ENCODE assay signal across 9 cellular contexts in genomic region chr17:5413682-5414081, GRCh38. TPM values are rescaled to one million over a fixed set of nuclear protein-coding genes. Genes with fewer than 3 reads are reported as not detected.
DNase-seq lines count a peak whose midpoint lies in the region; ATAC-seq and TF ChIP-seq lines count a peak whose summit lies in the region.
"Had no signal": no experiment of that assay in that cellular context is flagged by ENCODE, and none has a peak within 500 bp of the region (broad histone marks: within the 10 kb centered on the region; RNA-seq: fewer than 3 reads in every experiment).

No MANE protein-coding gene starts in this region.

- intact Hi-C loops in gastrocnemius medialis (cut with DNase I; ENCODE audit: low total_unique reads), result no loop called here

- no peak for TF ChIP-seq CTCF in endodermal cell (conservative IDR thresholded peaks at IDR 0.05)
- TF ChIP-seq CTCF in gastrocnemius medialis (IDR thresholded peaks at IDR 0.05 in 4 of 5, conservative IDR thresholded peaks at IDR 0.05 in 1 of 5), result no peak
- TF ChIP-seq CTCF in progenitor cell of endocrine pancreas (IDR thresholded peaks at IDR 0.05; ENCODE audit: unreplicated experiment), result no peak

- peaks cover 41% of the 10 kb centered on the region for H3K36me3 Mint-ChIP-seq in endodermal cell (ENCODE audit: low read depth)
- peaks cover 21% of the 10 kb centered on the region for H3K36me3 Mint-ChIP-seq in progenitor cell of endocrine pancreas (ENCODE audit: insufficient read depth)
- H3K36me3 Mint-ChIP-seq in activated CD8-positive, alpha-beta memory T cell treated with anti-CD3 and anti-CD28 coated beads, Interleukin-2, amount 10 ng/mL, durations not matched to agents 7 days and 5 days, result peaks cover 53% of the 10 kb centered on the region

- CTCF ChIA-PET in activated CD8-positive, alpha-beta memory T cell treated with anti-CD3 and anti-CD28 coated beads, Interleukin-2, amount 10 ng/mL, durations not matched to agents 7 days and 5 days (lab: Charles Lee), result interaction anchor here (0.9 to 1.1 kb wide), 2 partner anchors 10 to 25 kb away, joined by 4 to 6 read pairs; partner anchors contain the start of gene C1QBP

- H3K4me3 Mint-ChIP-seq in endodermal cell, result no peak overlapping the region
- H3K4me3 Mint-ChIP-seq in progenitor cell of endocrine pancreas (ENCODE audit: low read depth), result no peak overlapping the region
- H3K4me3 Mint-ChIP-seq in activated CD8-positive, alpha-beta memory T cell treated with anti-CD3 and anti-CD28 coated beads, Interleukin-2, amount 10 ng/mL, durations not matched to agents 7 days and 5 days, result no peak overlapping the region

- H3K9ac ChIP-seq in endodermal cell (ENCODE audit: extremely low read depth, low read length, poor library complexity, severe bottlenecking), result no peak overlapping the region

- peak; percentile 96 to 97 for ATAC-seq in gastrocnemius medialis
- no peak for ATAC-seq in activated CD8-positive, alpha-beta memory T cell treated with anti-CD3 and anti-CD28 coated beads, Interleukin-2, amount 10 ng/mL, durations not matched to agents 7 days and 5 days
- no peak for ATAC-seq in GM21825 (IDR thresholded peaks at IDR 0.05; ENCODE audit: unreplicated experiment)

- in situ Hi-C loops in gastrocnemius medialis (cut with MboI; ENCODE audit: low sequenced_read_pairs in 4 of 4), result no loop called here

- H3K27me3 Mint-ChIP-seq in endodermal cell (ENCODE audit: insufficient read depth) (no peaks in the 10 kb centered on the region), progenitor cell of endocrine pancreas (no peaks in the 10 kb centered on the region)
- no peaks in the 10 kb centered on the region for H3K27me3 Mint-ChIP-seq in activated CD8-positive, alpha-beta memory T cell treated with anti-CD3 and anti-CD28 coated beads, Interleukin-2, amount 10 ng/mL, durations not matched to agents 7 days and 5 days

- H3K27me3 ChIP-seq in endodermal cell (ENCODE audit: control insufficient read depth, insufficient read depth, low read length, poor library complexity, severe bottlenecking), result no peaks in the 10 kb centered on the region
- no peaks in the 10 kb centered on the region for H3K27me3 ChIP-seq in gastrocnemius medialis

- H3K4me3 ChIP-seq in endodermal cell (ENCODE audit: low read length) (no peak overlapping the region), gastrocnemius medialis (no peak overlapping the region)

- TF ChIP-seq POLR2A in gastrocnemius medialis (IDR thresholded peaks at IDR 0.05), result no peak

- H3K4me1 ChIP-seq in endodermal cell (ENCODE audit: control insufficient read depth, insufficient read depth, low read length) (no peaks in the 10 kb centered on the region), gastrocnemius medialis (peaks cover 24 to 50% of the 10 kb centered on the region in 2 donors)

- H3K27ac Mint-ChIP-seq in endodermal cell, result peak overlapping the region; percentile 44
- H3K27ac Mint-ChIP-seq in progenitor cell of endocrine pancreas, result no peak overlapping the region
- no peak overlapping the region for H3K27ac Mint-ChIP-seq in activated CD8-positive, alpha-beta memory T cell treated with anti-CD3 and anti-CD28 coated beads, Interleukin-2, amount 10 ng/mL, durations not matched to agents 7 days and 5 days

- H3K9me3 ChIP-seq in endodermal cell (ENCODE audit: control insufficient read depth, low read length) (no peaks in the 10 kb centered on the region), gastrocnemius medialis (no peaks in the 10 kb centered on the region)

- DNase-seq in ELR (ENCODE audit: low read depth) (peak; percentile 93), NOMO-1 treated with DMSO at 0.1 percent for 48 hours (lab: John Stamatoyannopoulos, UW; ENCODE audit: unreplicated experiment) (peak; percentile 88), endodermal cell (no peak), gastrocnemius medialis (no peak), progenitor cell of endocrine pancreas (ENCODE audit: low spot score, unreplicated experiment) (no peak), NCI-H2107 (lab: John Stamatoyannopoulos, UW) (no peak)
- DNase-seq in activated CD8-positive, alpha-beta memory T cell treated with anti-CD3 and anti-CD28 coated beads, Interleukin-2, amount 10 ng/mL, durations not matched to agents 7 days and 5 days, result no peak
- DNase-seq: NCI-H2171 treated with DMSO at 0.1 percent for 48 hours had no signal

- H3K27ac ChIP-seq in endodermal cell (ENCODE audit: low read depth, low read length) (no peak overlapping the region), gastrocnemius medialis (peak overlapping the region; percentile 80 to 83 (median 82))

- H3K36me3 ChIP-seq in endodermal cell (ENCODE audit: control insufficient read depth, insufficient read depth, low read length) (peaks cover 70% of the 10 kb centered on the region), gastrocnemius medialis (peaks cover 0 to 53% of the 10 kb centered on the region in 2 donors)

- 91 to 93% methylated on average over 4 of the region's 4 CpGs for WGBS in endodermal cell (ENCODE audit: insufficient coverage in 1 of 2, insufficient read length in 1 of 2), 2 experiments

- no peaks in the 10 kb centered on the region for H3K9me3 Mint-ChIP-seq in endodermal cell
- H3K9me3 Mint-ChIP-seq in progenitor cell of endocrine pancreas (ENCODE audit: low read depth), result no peaks in the 10 kb centered on the region
- no peaks in the 10 kb centered on the region for H3K9me3 Mint-ChIP-seq in activated CD8-positive, alpha-beta memory T cell treated with anti-CD3 and anti-CD28 coated beads, Interleukin-2, amount 10 ng/mL, durations not matched to agents 7 days and 5 days (ENCODE audit: low read depth)

- peaks cover 4% of the 10 kb centered on the region for H3K4me1 Mint-ChIP-seq in endodermal cell
- peaks cover 5% of the 10 kb centered on the region for H3K4me1 Mint-ChIP-seq in progenitor cell of endocrine pancreas (ENCODE audit: low read depth)
- peaks cover 62% of the 10 kb centered on the region for H3K4me1 Mint-ChIP-seq in activated CD8-positive, alpha-beta memory T cell treated with anti-CD3 and anti-CD28 coated beads, Interleukin-2, amount 10 ng/mL, durations not matched to agents 7 days and 5 days

RNA-seq across cellular contexts. Expression of gene NUP88, which starts 5.8 kb away (rescaled TPM):
- total RNA-seq in endodermal cell (10 to 100 TPM; 72.2 to 79.0 TPM), gastrocnemius medialis (100 to 1,000 TPM; 140 to 197 (median 166) TPM), progenitor cell of endocrine pancreas (64.9 and 79.0 TPM in 2 replicates)
- 65.3 TPM for polyA plus RNA-seq in endodermal cell (2013, experiment 1 of 2)
- 56.1 TPM for polyA plus RNA-seq in endodermal cell (2013, experiment 2 of 2)
- 100 to 1,000 TPM; 117 to 123 TPM for total RNA-seq in activated CD8-positive, alpha-beta memory T cell treated with anti-CD3 and anti-CD28 coated beads, Interleukin-2, amount 10 ng/mL, durations not matched to agents 7 days and 5 days

RNA-seq across cellular contexts. Expression of gene RPAIN, which starts 6.3 kb away (rescaled TPM):
- total RNA-seq in endodermal cell (10 to 100 TPM; 69.3 to 87.8 TPM), gastrocnemius medialis (10 to 100 TPM; 45.3 to 66.7 (median 53.7) TPM), progenitor cell of endocrine pancreas (109 and 115 TPM in 2 replicates)
- 82.5 TPM for polyA plus RNA-seq in endodermal cell (2013, experiment 1 of 2)
- polyA plus RNA-seq in endodermal cell (2013, experiment 2 of 2), result 72.4 TPM
- total RNA-seq in activated CD8-positive, alpha-beta memory T cell treated with anti-CD3 and anti-CD28 coated beads, Interleukin-2, amount 10 ng/mL, durations not matched to agents 7 days and 5 days, result 10 to 100 TPM; 50.7 to 55.5 TPM

RNA-seq across cellular contexts. Expression of gene C1QBP, which starts 25.3 kb away (rescaled TPM):
- total RNA-seq in endodermal cell (100 to 1,000 TPM; 213 to 217 TPM), gastrocnemius medialis (100 to 1,000 TPM; 102 to 200 (median 134) TPM), progenitor cell of endocrine pancreas (108 and 123 TPM in 2 replicates)
- 185 TPM for polyA plus RNA-seq in endodermal cell (2013, experiment 1 of 2)
- 182 TPM for polyA plus RNA-seq in endodermal cell (2013, experiment 2 of 2)
- total RNA-seq in activated CD8-positive, alpha-beta memory T cell treated with anti-CD3 and anti-CD28 coated beads, Interleukin-2, amount 10 ng/mL, durations not matched to agents 7 days and 5 days, result 100 to 1,000 TPM; 166 to 240 TPM

RNA-seq across cellular contexts. Expression of gene DHX33, which starts 55.1 kb away (rescaled TPM):
- 10 to 100 TPM; 35.0 TPM for total RNA-seq in endodermal cell
- 21.9 TPM for polyA plus RNA-seq in endodermal cell (2013, experiment 1 of 2)
- polyA plus RNA-seq in endodermal cell (2013, experiment 2 of 2), result 19.7 TPM
- total RNA-seq in gastrocnemius medialis, result 10 to 100 TPM in 2 of 4 donors, 1 to 10 TPM in 2; 5.9 to 10.9 (median 9.2) TPM
- total RNA-seq in progenitor cell of endocrine pancreas, result 26.0 and 26.9 TPM in 2 replicates
- total RNA-seq in activated CD8-positive, alpha-beta memory T cell treated with anti-CD3 and anti-CD28 coated beads, Interleukin-2, amount 10 ng/mL, durations not matched to agents 7 days and 5 days, result 10 to 100 TPM; 21.9 to 29.4 TPM

Comparison
In these comparisons a context has a peak if more than half of its experiments do, and no peak if none do; other contexts are left out.
1. DNase-seq: peak in ELR (single experiment) and NOMO-1 treated with DMSO at 0.1 percent for 48 hours (single experiment); none in endodermal cell (single experiment), gastrocnemius medialis (0 of 2), progenitor cell of endocrine pancreas (single experiment), activated CD8-positive, alpha-beta memory T cell treated with anti-CD3 and anti-CD28 coated beads, Interleukin-2, amount 10 ng/mL, durations not matched to agents 7 days and 5 days (single experiment) and NCI-H2107 (single experiment).
2. ATAC-seq: peak in gastrocnemius medialis (2 of 2); none in activated CD8-positive, alpha-beta memory T cell treated with anti-CD3 and anti-CD28 coated beads, Interleukin-2, amount 10 ng/mL, durations not matched to agents 7 days and 5 days (single experiment) and GM21825 (single experiment).